ENCODE assay signal across 20 cellular contexts in genomic region chrX:129736491-129736890, GRCh38. TPM values are rescaled to one million over a fixed set of nuclear protein-coding genes. Genes with fewer than 3 reads are reported as not detected.
DNase-seq lines count a peak whose midpoint lies in the region; ATAC-seq lines count a peak whose summit lies in the region.
"Had no signal": no experiment of that assay in that cellular context is flagged by ENCODE, and none has a peak within 500 bp of the region (broad histone marks: within the 10 kb centered on the region; RNA-seq: fewer than 3 reads in every experiment).

No MANE protein-coding gene starts in this region.

- peaks cover 87% of the 10 kb centered on the region for H3K27me3 ChIP-seq in BLaER1
- no peaks in the 10 kb centered on the region for H3K27me3 ChIP-seq in CD8-positive, alpha-beta memory T cell (ENCODE audit: insufficient read depth, low read length, poor library complexity, severe bottlenecking)
- H3K27me3 ChIP-seq: foreskin keratinocyte had no signal

- H3K9me3 ChIP-seq in BLaER1 = no peaks in the 10 kb centered on the region
- H3K9me3 ChIP-seq in CD8-positive, alpha-beta memory T cell (ENCODE audit: low read length) = no peaks in the 10 kb centered on the region
- H3K9me3 ChIP-seq: thoracic aorta had no signal

- no peak overlapping the region for H3K27ac ChIP-seq in BLaER1
- H3K27ac ChIP-seq in CD8-positive, alpha-beta memory T cell (ENCODE audit: low read depth, low read length) = no peak overlapping the region
- H3K27ac ChIP-seq: foreskin keratinocyte, parathyroid adenoma, thoracic aorta had no signal

- H3K36me3 Mint-ChIP-seq in CD8-positive, alpha-beta memory T cell = no peaks in the 10 kb centered on the region
- no peaks in the 10 kb centered on the region for H3K36me3 Mint-ChIP-seq in activated CD4-positive, alpha-beta memory T cell treated with anti-CD3 and anti-CD28 coated beads for 36 hours

- H3K4me1 Mint-ChIP-seq in CD8-positive, alpha-beta memory T cell = peaks cover 14 to 20% (median 16%) of the 10 kb centered on the region in 3 donors
- H3K4me1 Mint-ChIP-seq in activated CD4-positive, alpha-beta memory T cell treated with anti-CD3 and anti-CD28 coated beads for 36 hours (ENCODE audit: low read depth) = peaks cover 18% of the 10 kb centered on the region

- DNase-seq in CD8-positive, alpha-beta memory T cell = no peak
- no peak for DNase-seq in activated CD4-positive, alpha-beta memory T cell treated with anti-CD3 and anti-CD28 coated beads for 36 hours
- DNase-seq in left lobe of liver (ENCODE audit: low spot score) = peak; percentile 66
- no peak for DNase-seq in NCI-H526 treated with DMSO at 0.1 percent for 48 hours (lab: John Stamatoyannopoulos, UW)
- DNase-seq: activated CD4-positive, alpha-beta T cell treated with anti-CD3 and anti-CD28 coated beads, Interleukin-2, amount 50 U/mL, for 1 hour; cortex of kidney; DMS 273 treated with DMSO at 0.1 percent for 48 hours; foreskin keratinocyte; GF-D8; NCI-H2029 treated with DMSO at 0.1 percent for 48 hours; NCI-H524 treated with DMSO at 0.1 percent for 48 hours; stimulated activated CD4-positive, alpha-beta T cell treated with anti-CD3 and anti-CD28 coated beads, Interleukin-4, amount 100 ng/mL, for 4 hours; stimulated activated CD8-positive, alpha-beta memory T cell treated with anti-CD3 and anti-CD28 coated beads, Interleukin-4, amount 100 ng/mL, for 48 hours; T-helper 9 cell had no signal

- peaks cover 0 to 2% of the 10 kb centered on the region in 2 donors for H3K27me3 Mint-ChIP-seq in CD8-positive, alpha-beta memory T cell
- no peaks in the 10 kb centered on the region for H3K27me3 Mint-ChIP-seq in activated CD4-positive, alpha-beta memory T cell treated with anti-CD3 and anti-CD28 coated beads for 36 hours

- H3K4me3 Mint-ChIP-seq in CD8-positive, alpha-beta memory T cell = peak overlapping the region in 2 of 7 donors; percentile 20 to 65
- no peak overlapping the region for H3K4me3 Mint-ChIP-seq in activated CD4-positive, alpha-beta memory T cell treated with anti-CD3 and anti-CD28 coated beads for 36 hours

- H3K36me3 ChIP-seq in BLaER1 = no peaks in the 10 kb centered on the region
- no peaks in the 10 kb centered on the region for H3K36me3 ChIP-seq in CD8-positive, alpha-beta memory T cell (ENCODE audit: insufficient read depth, low read length)
- H3K36me3 ChIP-seq: thoracic aorta had no signal

- no peak overlapping the region for H3K4me3 ChIP-seq in BLaER1
- no peak overlapping the region for H3K4me3 ChIP-seq in CD8-positive, alpha-beta memory T cell (ENCODE audit: low read length)
- H3K4me3 ChIP-seq: thoracic aorta had no signal

- peak overlapping the region in 7 of 8 donors; percentile 7 to 72 (median 37) for H3K27ac Mint-ChIP-seq in CD8-positive, alpha-beta memory T cell
- H3K27ac Mint-ChIP-seq in activated CD4-positive, alpha-beta memory T cell treated with anti-CD3 and anti-CD28 coated beads for 36 hours = peak overlapping the region; percentile 3

- POLR2A ChIA-PET in CD8-positive, alpha-beta memory T cell (lab: Charles Lee) = no interaction called here
- POLR2A ChIA-PET in activated CD4-positive, alpha-beta memory T cell treated with anti-CD3 and anti-CD28 coated beads for 36 hours (lab: Charles Lee) = interaction anchor here (0.6 to 0.8 kb wide), 3 partner anchors 34 to 170 kb away, joined by 3 read pairs; no protein-coding TSS in a partner anchor

- intact Hi-C loops in activated CD4-positive, alpha-beta memory T cell treated with anti-CD3 and anti-CD28 coated beads for 36 hours (cut with micrococcal nuclease) = no loop called here

- peak; percentile 92 for ATAC-seq in left lobe of liver
- no peak for ATAC-seq in HG03039 (IDR thresholded peaks at IDR 0.05; ENCODE audit: unreplicated experiment)
- no peak for ATAC-seq in HG03159 (IDR thresholded peaks at IDR 0.05; ENCODE audit: unreplicated experiment)
- no peak for ATAC-seq in GM19397 (IDR thresholded peaks at IDR 0.05; ENCODE audit: unreplicated experiment)
- ATAC-seq: foreskin keratinocyte had no signal

- peak overlapping the region; percentile 53 for H3K4me2 ChIP-seq in BLaER1

- no peak overlapping the region for H3K9ac ChIP-seq in BLaER1
- H3K9ac ChIP-seq: parathyroid adenoma had no signal

- no peaks in the 10 kb centered on the region for H3K9me3 Mint-ChIP-seq in CD8-positive, alpha-beta memory T cell
- H3K9me3 Mint-ChIP-seq in activated CD4-positive, alpha-beta memory T cell treated with anti-CD3 and anti-CD28 coated beads for 36 hours = no peaks in the 10 kb centered on the region

- CTCF ChIA-PET in CD8-positive, alpha-beta memory T cell (lab: Charles Lee) = interaction anchor here (0.8 to 2.8 kb wide), 3 partner anchors 10 to 86 kb away, joined by 3 to 11 read pairs (median 4); no protein-coding TSS in a partner anchor
- CTCF ChIA-PET in activated CD4-positive, alpha-beta memory T cell treated with anti-CD3 and anti-CD28 coated beads for 36 hours (lab: Charles Lee) = interaction anchor here (1.2 to 2.5 kb wide), 4 partner anchors 10 to 100 kb away, joined by 3 to 12 read pairs (median 3); no protein-coding TSS in a partner anchor

- H4K20me1 ChIP-seq in BLaER1 = no peaks in the 10 kb centered on the region; the same call in 1 of the 2 replicates

- peaks cover 41% of the 10 kb centered on the region for H3K4me1 ChIP-seq in BLaER1
- H3K4me1 ChIP-seq in CD8-positive, alpha-beta memory T cell (ENCODE audit: insufficient read depth, low read length) = peaks cover 18% of the 10 kb centered on the region
- H3K4me1 ChIP-seq: foreskin keratinocyte had no signal

RNA-seq across cellular contexts. Expression of gene XPNPEP2, which starts 2.3 kb away (rescaled TPM):
- under 1 TPM; 0.28 to 0.29 TPM for total RNA-seq in CD8-positive, alpha-beta memory T cell
- polyA plus RNA-seq in CD8-positive, alpha-beta memory T cell = 1.2 TPM
- under 1 TPM; 0.80 to 0.93 TPM for total RNA-seq in activated CD4-positive, alpha-beta memory T cell treated with anti-CD3 and anti-CD28 coated beads for 36 hours
- total RNA-seq in left lobe of liver = 2.0 TPM
- total RNA-seq: foreskin keratinocyte had no signal
- polyA plus RNA-seq: foreskin keratinocyte had no signal

RNA-seq across cellular contexts. Expression of gene SASH3, which starts 43.3 kb away (rescaled TPM):
- 100 to 1,000 TPM; 140 to 147 TPM for total RNA-seq in CD8-positive, alpha-beta memory T cell
- 296 TPM for polyA plus RNA-seq in CD8-positive, alpha-beta memory T cell
- total RNA-seq in activated CD4-positive, alpha-beta memory T cell treated with anti-CD3 and anti-CD28 coated beads for 36 hours = 100 to 1,000 TPM; 126 to 133 TPM
- 2.4 TPM for total RNA-seq in left lobe of liver
- total RNA-seq: foreskin keratinocyte had no signal
- polyA plus RNA-seq: foreskin keratinocyte had no signal

Comparison
In these comparisons a context has a peak if more than half of its experiments do, and no peak if none do; other contexts are left out.
1. RNA of gene SASH3, which starts 43.3 kb away (total RNA-seq): 140 to 147 TPM in CD8-positive, alpha-beta memory T cell and 126 to 133 TPM in activated CD4-positive, alpha-beta memory T cell treated with anti-CD3 and anti-CD28 coated beads for 36 hours; 2.4 TPM in left lobe of liver (single experiment); every median in the first group is over 10 times any median in the second.